Comparison of ENCODE assay signal across 15 cellular contexts in genomic region chr2:38245114-38245641, GRCh38.
A peak's percentile ranks its signal among the peaks of the same experiment; 100 is the strongest.
DNase-seq lines count a peak whose midpoint lies in the region; ATAC-seq and TF ChIP-seq lines count a peak whose summit lies in the region.
"Had no signal": no experiment of that assay in that cellular context is flagged by ENCODE, and none has a peak within 500 bp of the region (broad histone marks: within the 10 kb centered on the region; RNA-seq: fewer than 3 reads in every experiment).

No MANE protein-coding gene starts in this region.

- no peaks in the 10 kb centered on the region for H4K20me1 ChIP-seq in GM23248 (ENCODE audit: insufficient read depth)

- H3K27me3 Mint-ChIP-seq in activated T-helper 17 cell treated with anti-CD3 and anti-CD28 coated beads, Interleukin-2, amount 50 U/mL, for 72 hours = no peaks in the 10 kb centered on the region
- H3K27me3 Mint-ChIP-seq: CD4-positive, alpha-beta T cell had no signal

- no peaks in the 10 kb centered on the region for H3F3A ChIP-seq in GM23248 (ENCODE audit: insufficient read depth)

- H3K9ac ChIP-seq in GM23248 = no peak overlapping the region

- H3K27ac ChIP-seq in GM23248 (no peak overlapping the region), breast epithelium (peak overlapping the region; percentile 37 to 54), ascending aorta (no peak overlapping the region)
- H3K27ac ChIP-seq: colonic mucosa had no signal

- H3K9me3 Mint-ChIP-seq in activated T-helper 17 cell treated with anti-CD3 and anti-CD28 coated beads, Interleukin-2, amount 50 U/mL, for 72 hours = no peaks in the 10 kb centered on the region
- H3K9me3 Mint-ChIP-seq: activated CD8-positive, alpha-beta T cell treated with anti-CD3 and anti-CD28 coated beads for 36 hours; activated naive CD4-positive, alpha-beta T cell treated with anti-CD3 and anti-CD28 coated beads for 36 hours; CD4-positive, alpha-beta T cell; naive thymus-derived CD4-positive, alpha-beta T cell had no signal

- H3K4me1 ChIP-seq in GM23248 (ENCODE audit: insufficient read depth) (no peaks in the 10 kb centered on the region), breast epithelium (peaks cover 0 to 7% of the 10 kb centered on the region in 2 donors), ascending aorta (no peaks in the 10 kb centered on the region)
- H3K4me1 ChIP-seq: colonic mucosa had no signal

- no peaks in the 10 kb centered on the region for H3K9me2 ChIP-seq in GM23248 (ENCODE audit: insufficient read depth)

- no peak overlapping the region for H3K4me3 Mint-ChIP-seq in activated T-helper 17 cell treated with anti-CD3 and anti-CD28 coated beads, Interleukin-2, amount 50 U/mL, for 72 hours
- H3K4me3 Mint-ChIP-seq: activated CD8-positive, alpha-beta T cell treated with anti-CD3 and anti-CD28 coated beads for 36 hours; activated naive CD4-positive, alpha-beta T cell treated with anti-CD3 and anti-CD28 coated beads for 36 hours; CD4-positive, alpha-beta T cell; naive thymus-derived CD4-positive, alpha-beta T cell had no signal

- in situ Hi-C loops in GM23248 (cut with MboI) = no loop called here

- H3K36me3 ChIP-seq in GM23248 (ENCODE audit: low read depth) (no peaks in the 10 kb centered on the region), breast epithelium (no peaks in the 10 kb centered on the region), ascending aorta (no peaks in the 10 kb centered on the region)
- H3K36me3 ChIP-seq: colonic mucosa had no signal

- H3K4me3 ChIP-seq in GM23248 (no peak overlapping the region), breast epithelium (no peak overlapping the region), ascending aorta (no peak overlapping the region)
- H3K4me3 ChIP-seq: colonic mucosa had no signal

- no peaks in the 10 kb centered on the region for H3K4me1 Mint-ChIP-seq in activated T-helper 17 cell treated with anti-CD3 and anti-CD28 coated beads, Interleukin-2, amount 50 U/mL, for 72 hours
- H3K4me1 Mint-ChIP-seq: naive thymus-derived CD4-positive, alpha-beta T cell had no signal

- DNase-seq in GM23248 (peak; percentile 13), NCI-H226 (peak; percentile 41), breast epithelium (ENCODE audit: low spot score in 2 of 2) (peak in 1 of 2 donors; percentile 60), myocyte (ENCODE audit: low read depth) (peak; percentile 63), ascending aorta (ENCODE audit: low spot score in 2 of 2) (no peak)
- DNase-seq: activated CD8-positive, alpha-beta T cell treated with anti-CD3 and anti-CD28 coated beads for 36 hours; activated naive CD4-positive, alpha-beta T cell treated with anti-CD3 and anti-CD28 coated beads for 36 hours; CD4-positive, alpha-beta T cell; colonic mucosa; MV-4-11; naive thymus-derived CD4-positive, alpha-beta T cell had no signal

- no peak for TF ChIP-seq CTCF in breast epithelium (IDR thresholded peaks at IDR 0.05)
- no peak for TF ChIP-seq CTCF in ascending aorta (IDR thresholded peaks at IDR 0.05)

- H3K4me2 ChIP-seq in GM23248 (ENCODE audit: unreplicated experiment) = no peak overlapping the region

- WGBS in GM23248 (ENCODE audit: low coverage in 1 of 2, low lambda C conversion rate in 2 of 2, missing lambda C conversion rate in 2 of 2), 2 experiments = 82 to 83% methylated on average over 5 of the region's 5 CpGs

- no peak overlapping the region for H3K27ac Mint-ChIP-seq in activated T-helper 17 cell treated with anti-CD3 and anti-CD28 coated beads, Interleukin-2, amount 50 U/mL, for 72 hours
- H3K27ac Mint-ChIP-seq: activated CD8-positive, alpha-beta T cell treated with anti-CD3 and anti-CD28 coated beads for 36 hours; activated naive CD4-positive, alpha-beta T cell treated with anti-CD3 and anti-CD28 coated beads for 36 hours; CD4-positive, alpha-beta T cell had no signal

- H3K27me3 ChIP-seq in GM23248 (replicated peaks; ENCODE audit: insufficient read depth) (no peaks in the 10 kb centered on the region), breast epithelium (no peaks in the 10 kb centered on the region), ascending aorta (no peaks in the 10 kb centered on the region)
- H3K27me3 ChIP-seq: colonic mucosa had no signal

- no peak for TF ChIP-seq POLR2A in breast epithelium (IDR thresholded peaks at IDR 0.05)

- H3K9me3 ChIP-seq in GM23248 (ENCODE audit: low read depth) (no peaks in the 10 kb centered on the region), breast epithelium (no peaks in the 10 kb centered on the region), ascending aorta (no peaks in the 10 kb centered on the region)
- H3K9me3 ChIP-seq: colonic mucosa had no signal

- H3K79me2 ChIP-seq in GM23248 (ENCODE audit: insufficient read depth) = no peaks in the 10 kb centered on the region

- intact Hi-C loops in breast epithelium (cut with DNase I; ENCODE audit: low total_unique reads) = no loop called here
- intact Hi-C loops in ascending aorta (cut with DNase I) = no loop called here

- ATAC-seq in activated T-helper 17 cell treated with anti-CD3 and anti-CD28 coated beads, Interleukin-2, amount 50 U/mL, for 72 hours (replicated peaks) = no peak
- no peak for ATAC-seq in HG03354 (IDR thresholded peaks at IDR 0.05; ENCODE audit: poor library complexity, severe bottlenecking, unreplicated experiment)
- ATAC-seq in GM18498 (IDR thresholded peaks at IDR 0.05; ENCODE audit: unreplicated experiment) = no peak
- ATAC-seq: activated CD8-positive, alpha-beta T cell treated with anti-CD3 and anti-CD28 coated beads for 36 hours; naive thymus-derived CD4-positive, alpha-beta T cell; sciatic nerve had no signal

- no peaks in the 10 kb centered on the region for H3K36me3 Mint-ChIP-seq in activated T-helper 17 cell treated with anti-CD3 and anti-CD28 coated beads, Interleukin-2, amount 50 U/mL, for 72 hours (ENCODE audit: low read depth)
- H3K36me3 Mint-ChIP-seq: naive thymus-derived CD4-positive, alpha-beta T cell had no signal

- no peak overlapping the region for H2AFZ ChIP-seq in GM23248

Comparison
In these comparisons a context has a peak if more than half of its experiments do, and no peak if none do; other contexts are left out.
1. DNase-seq: peak in GM23248 (single experiment), NCI-H226 (single experiment) and myocyte (single experiment); none in ascending aorta (0 of 2).
2. H3K27ac ChIP-seq: peak in breast epithelium (2 of 2); none in GM23248 (single experiment) and ascending aorta (0 of 2).